ENCODE assay signal across 18 cellular contexts in genomic region chr16:13994239-13995106, GRCh38.
A peak's percentile ranks its signal among the peaks of the same experiment; 100 is the strongest.
DNase-seq lines count a peak whose midpoint lies in the region; ATAC-seq, FAIRE-seq and TF ChIP-seq lines count a peak whose summit lies in the region.
"Had no signal": no experiment of that assay in that cellular context is flagged by ENCODE, and none has a peak within 500 bp of the region (broad histone marks: within the 10 kb centered on the region; RNA-seq: fewer than 3 reads in every experiment).

No MANE protein-coding gene starts in this region.

- FAIRE-seq in H1 (lab: Jason Lieb, UNC), result no peak
- FAIRE-seq: colon, frontal cortex had no signal

- in situ Hi-C loops in ACHN (cut with HindIII; ENCODE audit: low pct_ligation_motif_present, low pct_unique_long_range_greater_than_20kb, low sequenced_read_pairs), result no loop called here

- H3K18ac ChIP-seq in H1 (ENCODE audit: extremely low read depth, low read length), result no peak overlapping the region

- H3K79me1 ChIP-seq in H1 (ENCODE audit: low read depth, low read length), result no peaks in the 10 kb centered on the region

- no peaks in the 10 kb centered on the region for H4K20me1 ChIP-seq in H1 (replicated peaks in 1 of 2; ENCODE audit: control insufficient read depth in 1 of 2, insufficient read depth in 2 of 2, low read length in 2 of 2)

- TF ChIP-seq RAD21 in H1 (IDR thresholded peaks at IDR 0.05 in 1 of 2, conservative IDR thresholded peaks at IDR 0.05 in 1 of 2; ENCODE audit: low read depth in 2 of 2, low read length in 2 of 2), result no peak

- H2BK15ac ChIP-seq in H1 (ENCODE audit: low read length), result no peak overlapping the region

- peak overlapping the region; percentile 76; the same call in 1 of the 2 replicates for H2AFZ ChIP-seq in H1 (ENCODE audit: low read length)

- no peak overlapping the region for H3K56ac ChIP-seq in H1 (replicated peaks; ENCODE audit: insufficient read length, low read depth, low read length)

- ATAC-seq in GM18858 (IDR thresholded peaks at IDR 0.05; ENCODE audit: unreplicated experiment), result no peak

- H3K4me1 Mint-ChIP-seq in CD4-positive, alpha-beta memory T cell, result peaks cover 0 to 5% (median 4%) of the 10 kb centered on the region in 4 donors

- no peak overlapping the region for H2BK5ac ChIP-seq in H1 (ENCODE audit: low read depth, low read length)

- no peak overlapping the region for H3K4ac ChIP-seq in H1 (replicated peaks; ENCODE audit: insufficient read length, low read depth, low read length)

- no peak for TF ChIP-seq CTCF in H1 (IDR thresholded peaks at IDR 0.05; ENCODE audit: control extremely low read depth in 1 of 3, insufficient read depth in 1 of 3, low read depth in 1 of 3, low read length in 3 of 3)

- WGBS in H1 (ENCODE audit: extremely low coverage in 1 of 2, insufficient coverage in 1 of 2, insufficient read length in 1 of 2, insufficient replicate concordance in 2 of 2, low coverage in 1 of 2, low lambda C conversion rate in 2 of 2, missing lambda C conversion rate in 1 of 2), 2 experiments, result 72 to 100% methylated on average over 1 to 14 of the region's 14 CpGs

- H3K27me3 ChIP-seq in H1 (replicated peaks in 1 of 4; ENCODE audit: control insufficient read depth in 3 of 4, extremely low read depth in 1 of 4, insufficient read depth in 3 of 4, low read length in 3 of 4) (no peaks in the 10 kb centered on the region), MG63 (no peaks in the 10 kb centered on the region; the same call in 1 of the 2 replicates)
- H3K27me3 ChIP-seq in CD4-positive, alpha-beta memory T cell (ENCODE audit: insufficient read depth, low read length), result no peaks in the 10 kb centered on the region

- H3K14ac ChIP-seq in H1 (ENCODE audit: insufficient read length), result no peak overlapping the region

- no peak overlapping the region for H3K4me2 ChIP-seq in H1 (ENCODE audit: insufficient read depth in 1 of 2, low read depth in 2 of 2, low read length in 2 of 2)

- no peak overlapping the region for H4K91ac ChIP-seq in H1 (replicated peaks; ENCODE audit: insufficient read length, low read length)

- H3K4me1 ChIP-seq in H1 (replicated peaks in 1 of 4; ENCODE audit: control insufficient read depth in 3 of 4, insufficient read depth in 4 of 4, low read length in 3 of 4), result no peaks in the 10 kb centered on the region
- H3K4me1 ChIP-seq in CD4-positive, alpha-beta memory T cell (ENCODE audit: insufficient read depth, low read length), result no peaks in the 10 kb centered on the region

- POLR2A ChIA-PET in H1 (lab: Charles Lee; ENCODE audit: partially characterized antibody), result interaction anchor here (0.7 kb wide), 1 partner anchor 113 kb away, joined by 3 read pairs; no protein-coding TSS in a partner anchor
- POLR2A ChIA-PET in CD4-positive, alpha-beta memory T cell (lab: Charles Lee; ENCODE audit: partially characterized antibody), result no interaction called here

- CTCF ChIA-PET in H1 (lab: Charles Lee; ENCODE audit: partially characterized antibody), result no interaction called here
- CTCF ChIA-PET in CD4-positive, alpha-beta memory T cell (lab: Charles Lee; ENCODE audit: partially characterized antibody), result no interaction called here

- no peak overlapping the region for H3K4me3 Mint-ChIP-seq in CD4-positive, alpha-beta memory T cell
- H3K4me3 Mint-ChIP-seq: nephron progenitor cell had no signal

- no peak overlapping the region for H4K5ac ChIP-seq in H1 (ENCODE audit: insufficient read length, low read depth, low read length)

- no peak overlapping the region for H3K9ac ChIP-seq in H1 (replicated peaks in 1 of 4; ENCODE audit: extremely low read depth in 1 of 4, low read depth in 3 of 4, low read length in 3 of 4)

- no peak overlapping the region for H3K27ac Mint-ChIP-seq in CD4-positive, alpha-beta memory T cell
- H3K27ac Mint-ChIP-seq: nephron progenitor cell had no signal

- H3K23me2 ChIP-seq in H1 (ENCODE audit: low read depth, low read length), result no peaks in the 10 kb centered on the region

- H3K79me2 ChIP-seq in H1 (ENCODE audit: control insufficient read depth in 1 of 2, insufficient read depth in 2 of 2, low read length in 2 of 2), result no peaks in the 10 kb centered on the region

- intact Hi-C loops in CD4-positive, alpha-beta memory T cell (cut with micrococcal nuclease), result no loop called here

- DNase-seq in EH (ENCODE audit: low read depth) (peak; percentile 34), NCI-H2029 treated with DMSO at 0.1 percent for 48 hours (lab: John Stamatoyannopoulos, UW) (peak; percentile 58), H1 (ENCODE audit: low read depth in 1 of 2, low spot score in 2 of 2) (no peak), mesenteric fat pad (ENCODE audit: low spot score) (peak; percentile 22), ACHN (no peak), MG63 (no peak)
- no peak for DNase-seq in CD4-positive, alpha-beta memory T cell
- DNase-seq: activated CD4-positive, CD25-positive, alpha-beta regulatory T cell treated with anti-CD3 and anti-CD28 coated beads, Interleukin-2, amount 50 U/mL, for 72 hours; activated gamma-delta T cell; Calu3; mammary epithelial cell; NCI-H1930; nephron progenitor cell; stimulated activated CD4-positive, alpha-beta T cell treated with anti-CD3 and anti-CD28 coated beads, Interleukin-1b, Interleukin-23, amount 100 ng/mL, for 48 hours; T-helper 9 cell had no signal

- no peak overlapping the region for H3K4me3 ChIP-seq in H1 (ENCODE audit: extremely low read depth in 1 of 4, insufficient read depth in 2 of 4, low read depth in 3 of 4, low read length in 4 of 4)
- H3K4me3 ChIP-seq in CD4-positive, alpha-beta memory T cell (ENCODE audit: low read length in 2 of 2), result no peak overlapping the region
- no peak overlapping the region for H3K4me3 ChIP-seq in MG63

- H2BK120ac ChIP-seq in H1 (replicated peaks; ENCODE audit: low read depth, low read length), result no peak overlapping the region

- no peak for TF ChIP-seq POLR2A in H1 (IDR thresholded peaks at IDR 0.05; ENCODE audit: control extremely low read depth in 1 of 2, low read depth in 2 of 2, low read length in 2 of 2)

- H3K27me3 Mint-ChIP-seq in CD4-positive, alpha-beta memory T cell, result peaks cover 4% of the 10 kb centered on the region in 2 donors

- no peak overlapping the region for H2BK12ac ChIP-seq in H1 (ENCODE audit: low read depth, low read length)

- no peak overlapping the region for H2AK5ac ChIP-seq in H1 (ENCODE audit: low read depth, low read length)

- H3K27ac ChIP-seq in H1 (ENCODE audit: low read depth, low read length), result no peak overlapping the region
- H3K27ac ChIP-seq in CD4-positive, alpha-beta memory T cell (ENCODE audit: low read depth, low read length), result no peak overlapping the region

- H4K8ac ChIP-seq in H1 (ENCODE audit: extremely low read depth, insufficient read depth, low read length), result no peak overlapping the region

- H3K23ac ChIP-seq in H1 (ENCODE audit: insufficient read length), result no peak overlapping the region

- H3K9me3 Mint-ChIP-seq in CD4-positive, alpha-beta memory T cell, result peaks cover 0 to 2% (median 0%) of the 10 kb centered on the region in 8 donors
- H3K9me3 Mint-ChIP-seq: nephron progenitor cell had no signal

- H3K9me3 ChIP-seq in H1 (ENCODE audit: insufficient read depth in 2 of 2, low read depth in 1 of 2, low read length in 1 of 2) (no peaks in the 10 kb centered on the region), MG63 (no peaks in the 10 kb centered on the region)
- H3K9me3 ChIP-seq in CD4-positive, alpha-beta memory T cell (ENCODE audit: control insufficient read depth in 1 of 2, low read length in 2 of 2), result no peaks in the 10 kb centered on the region

- no peak overlapping the region for H2BK20ac ChIP-seq in H1 (ENCODE audit: low read length)

- H3K36me3 ChIP-seq in H1 (ENCODE audit: control insufficient read depth in 2 of 4, insufficient read depth in 4 of 4, low read length in 3 of 4), result no peaks in the 10 kb centered on the region
- no peaks in the 10 kb centered on the region for H3K36me3 ChIP-seq in CD4-positive, alpha-beta memory T cell (ENCODE audit: insufficient read depth, low read length)
- H3K36me3 ChIP-seq in MG63, result no peaks in the 10 kb centered on the region

- H3K36me3 Mint-ChIP-seq in CD4-positive, alpha-beta memory T cell, result no peaks in the 10 kb centered on the region

- TF ChIP-seq EP300 in H1 (IDR thresholded peaks at IDR 0.05; ENCODE audit: borderline replicate concordance in 1 of 2, low read depth in 2 of 2, low read length in 2 of 2), result no peak

Comparison
In these comparisons a context has a peak if more than half of its experiments do, and no peak if none do; other contexts are left out.
1. DNase-seq: peak in EH (single experiment), NCI-H2029 treated with DMSO at 0.1 percent for 48 hours (single experiment) and mesenteric fat pad (single experiment); none in H1 (0 of 2), ACHN (single experiment), CD4-positive, alpha-beta memory T cell (0 of 5) and MG63 (single experiment).